ENCODE assay signal across 24 cellular contexts in the genomic region with DNA sequence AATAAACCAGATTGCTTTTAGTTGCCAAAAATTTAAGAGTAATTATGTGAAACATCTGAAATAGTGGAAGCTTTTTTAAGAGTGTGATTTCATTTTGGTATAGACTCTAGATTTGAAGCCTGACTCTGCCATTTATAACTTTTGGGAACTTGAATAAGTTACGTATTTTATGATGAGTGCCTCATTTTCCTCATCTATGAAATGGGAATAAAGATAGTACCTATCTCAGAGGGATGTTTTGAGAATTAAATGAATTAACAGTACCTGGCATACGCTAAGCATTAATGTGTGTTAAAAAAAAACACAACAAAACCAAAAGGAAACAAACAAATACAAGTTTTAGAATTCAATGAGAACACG. TPM values are rescaled to one million over a fixed set of nuclear protein-coding genes. Genes with fewer than 3 reads are reported as not detected.
DNase-seq lines count a peak whose midpoint lies in the region; ATAC-seq, FAIRE-seq and TF ChIP-seq lines count a peak whose summit lies in the region.
"Had no signal": no experiment of that assay in that cellular context is flagged by ENCODE, and none has a peak within 500 bp of the region (broad histone marks: within the 10 kb centered on the region; RNA-seq: fewer than 3 reads in every experiment).

No MANE protein-coding gene starts in this region.

- no peak for TF ChIP-seq EP300 in K562 (IDR thresholded peaks at IDR 0.05; ENCODE audit: low read length)

- H3K9ac ChIP-seq in GM23248 (no peak overlapping the region), K562 (ENCODE audit: insufficient read depth in 1 of 2, low read depth in 2 of 2, low read length in 2 of 2) (peak overlapping the region in 1 of 2 experiments; percentile 49; a peak in 2 of 4 replicates), subcutaneous abdominal adipose tissue (ENCODE audit: low read length in 5 of 5) (peak overlapping the region in 2 of 5 donors; percentile 1 to 58)
- H3K9ac ChIP-seq: BLaER1 treated with 17β-estradiol and CSF1 and Interleukin-3, amounts not matched to agents 10 nM and 100 nM had no signal

- H4K20me1 ChIP-seq in GM23248 (ENCODE audit: insufficient read depth) (no peaks in the 10 kb centered on the region), K562 (replicated peaks; ENCODE audit: control insufficient read depth, insufficient read depth, low read length) (no peaks in the 10 kb centered on the region)
- H4K20me1 ChIP-seq: BLaER1 treated with 17β-estradiol and CSF1 and Interleukin-3, amounts not matched to agents 10 nM and 100 nM had no signal

- H3K79me2 ChIP-seq in GM23248 (ENCODE audit: insufficient read depth), result no peaks in the 10 kb centered on the region
- peaks cover 88% of the 10 kb centered on the region for H3K79me2 ChIP-seq in K562 (ENCODE audit: control insufficient read depth, insufficient read depth, low read length)

- H3K4me2 ChIP-seq in GM23248 (ENCODE audit: unreplicated experiment) (no peak overlapping the region), K562 (ENCODE audit: insufficient read depth, low read length) (no peak overlapping the region)
- H3K4me2 ChIP-seq: A549; BLaER1 treated with 17β-estradiol and CSF1 and Interleukin-3, amounts not matched to agents 10 nM and 100 nM had no signal

- WGBS in GM23248 (ENCODE audit: low coverage in 1 of 2, low lambda C conversion rate in 2 of 2, missing lambda C conversion rate in 2 of 2), 2 experiments, result 82 to 84% methylated on average over 3 of the region's 3 CpGs
- 54% methylated on average over 3 of the region's 3 CpGs for WGBS in K562 (ENCODE audit: insufficient coverage, low coverage, missing lambda C conversion rate)
- WGBS in body of pancreas, 2 donors, result 78 to 84% methylated on average over 3 of the region's 3 CpGs

- FAIRE-seq in K562 (lab: Jason Lieb, UNC), result no peak
- FAIRE-seq in islet of Langerhans (lab: Jason Lieb, UNC), result peak; percentile 93
- FAIRE-seq: A549, D721Med, GM19239, H54 had no signal

- POLR2A ChIA-PET in K562 (lab: Yijun Ruan, JAX), result interaction anchor here (1.1 to 3.6 kb wide), 8 partner anchors 8 to 104 kb away, joined by 3 to 16 read pairs (median 4); no protein-coding TSS in a partner anchor

- ATAC-seq in K562 (no peak), body of pancreas (no peak), GM21360 (IDR thresholded peaks at IDR 0.05; ENCODE audit: unreplicated experiment) (no peak)
- ATAC-seq: A549, HCT116 had no signal

- H3K27ac ChIP-seq in GM23248 (no peak overlapping the region), K562 (ENCODE audit: extremely low read depth, low read depth, low read length) (peak overlapping the region; percentile 63; the same call in 2 of the 3 replicates), subcutaneous abdominal adipose tissue (ENCODE audit: low read depth, low read length) (peak overlapping the region; percentile 75), body of pancreas (no peak overlapping the region)
- H3K27ac ChIP-seq: A549; BLaER1 treated with 17β-estradiol and CSF1 and Interleukin-3, amounts not matched to agents 10 nM and 100 nM had no signal

- no peaks in the 10 kb centered on the region for H3K36me3 ChIP-seq in GM23248 (ENCODE audit: low read depth)
- H3K36me3 ChIP-seq in K562 (ENCODE audit: control insufficient read depth, insufficient read depth, low read length), result peaks cover 15% of the 10 kb centered on the region
- no peaks in the 10 kb centered on the region for H3K36me3 ChIP-seq in subcutaneous abdominal adipose tissue (ENCODE audit: control insufficient read depth in 5 of 5, insufficient read depth in 5 of 5, low read length in 5 of 5)
- H3K36me3 ChIP-seq in body of pancreas (replicated peaks in 1 of 2; ENCODE audit: insufficient read depth in 1 of 2, low read depth in 2 of 2), result no peaks in the 10 kb centered on the region
- H3K36me3 ChIP-seq: BE2C; BLaER1 treated with 17β-estradiol and CSF1 and Interleukin-3, amounts not matched to agents 10 nM and 100 nM had no signal

- H3F3A ChIP-seq in GM23248 (ENCODE audit: insufficient read depth), result no peaks in the 10 kb centered on the region

- H3K9me3 ChIP-seq in GM23248 (ENCODE audit: low read depth), result no peaks in the 10 kb centered on the region
- H3K9me3 ChIP-seq in K562 (replicated peaks; ENCODE audit: control insufficient read depth, insufficient read depth, low read depth, low read length), result no peaks in the 10 kb centered on the region
- no peaks in the 10 kb centered on the region for H3K9me3 ChIP-seq in subcutaneous abdominal adipose tissue (ENCODE audit: control insufficient read depth in 5 of 5, low read length in 5 of 5)
- H3K9me3 ChIP-seq in body of pancreas, result no peaks in the 10 kb centered on the region
- H3K9me3 ChIP-seq: A549; BE2C; BLaER1 treated with 17β-estradiol and CSF1 and Interleukin-3, amounts not matched to agents 10 nM and 100 nM had no signal

- TF ChIP-seq RAD21 in K562 (CRISPR knock-in tag; conservative IDR thresholded peaks at IDR 0.05 in 1 of 2, IDR thresholded peaks at IDR 0.05 in 1 of 2), result no peak

- in situ Hi-C loops in GM23248 (cut with MboI) (no loop called here), K562 (cut with MboI) (no loop called here)

- DNase-seq in GM23248 (no peak), K562 (ENCODE audit: extremely low read depth in 1 of 4, low spot score in 3 of 4) (no peak), body of pancreas (no peak), nucleus accumbens (lab: John Stamatoyannopoulos, UW) (no peak), NCI-H524 treated with DMSO at 0.1 percent for 48 hours (lab: John Stamatoyannopoulos, UW) (no peak)
- DNase-seq: 8988T; ACHN; AML-193; BE2C; CD4-positive, alpha-beta T cell; CD8-positive, alpha-beta memory T cell; DMS 273 treated with DMSO at 0.1 percent for 48 hours; DMS79; GF-D8; GOT3 had no signal

- intact Hi-C loops in K562 (cut with micrococcal nuclease), result no loop called here
- intact Hi-C loops in body of pancreas (cut with DNase I), result no loop called here

- H3K4me1 ChIP-seq in GM23248 (ENCODE audit: insufficient read depth) (no peaks in the 10 kb centered on the region), K562 (replicated peaks in 1 of 2; ENCODE audit: control insufficient read depth in 2 of 2, insufficient read depth in 2 of 2, low read length in 2 of 2) (peaks cover 4 to 20% of the 10 kb centered on the region in 2 experiments; a peak in 4 of 5 replicates), subcutaneous abdominal adipose tissue (ENCODE audit: control insufficient read depth in 5 of 5, insufficient read depth in 5 of 5, low read length in 5 of 5) (peaks cover 0 to 9% (median 4%) of the 10 kb centered on the region in 5 donors), body of pancreas (no peaks in the 10 kb centered on the region)
- H3K4me1 ChIP-seq: A549; BE2C; BLaER1 treated with 17β-estradiol and CSF1 and Interleukin-3, amounts not matched to agents 10 nM and 100 nM had no signal

- no peaks in the 10 kb centered on the region for H3K9me1 ChIP-seq in K562 (ENCODE audit: control insufficient read depth, insufficient read depth, low read length)

- BruUV-seq in K562 (replicated peaks; lab: Mats Ljungman, UMichigan), result no TSS peak

- TF ChIP-seq POLR2A in K562 (conservative IDR thresholded peaks at IDR 0.05) (no peak), body of pancreas (IDR thresholded peaks at IDR 0.05) (no peak)

- H3K27me3 ChIP-seq in GM23248 (replicated peaks; ENCODE audit: insufficient read depth) (no peaks in the 10 kb centered on the region), K562 (ENCODE audit: control insufficient read depth in 2 of 2, insufficient read depth in 2 of 2, low read length in 2 of 2) (no peaks in the 10 kb centered on the region), subcutaneous abdominal adipose tissue (ENCODE audit: control insufficient read depth in 5 of 5, insufficient read depth in 4 of 5, low read length in 5 of 5) (no peaks in the 10 kb centered on the region), body of pancreas (no peaks in the 10 kb centered on the region)
- H3K27me3 ChIP-seq: BE2C; BLaER1 treated with 17β-estradiol and CSF1 and Interleukin-3, amounts not matched to agents 10 nM and 100 nM had no signal

- TF ChIP-seq CTCF in K562 (IDR thresholded peaks at IDR 0.05 in 2 of 3, conservative IDR thresholded peaks at IDR 0.05 in 1 of 3; ENCODE audit: insufficient read depth in 2 of 3, low read depth in 1 of 3, low read length in 3 of 3), result no peak
- TF ChIP-seq CTCF in body of pancreas (IDR thresholded peaks at IDR 0.05), result no peak

- H3K9me2 ChIP-seq in GM23248 (ENCODE audit: insufficient read depth), result no peaks in the 10 kb centered on the region

- CTCF ChIA-PET in K562 (lab: Yijun Ruan, JAX; ENCODE audit: low intra/inter-chr PET ratio), result interaction anchor here (1.0 kb wide), 1 partner anchor 110 kb away, joined by 5 read pairs; no protein-coding TSS in a partner anchor

- H3K4me3 ChIP-seq in GM23248 (no peak overlapping the region), K562 (peak overlapping the region; percentile 2; the same call in 1 of the 2 replicates), subcutaneous abdominal adipose tissue (ENCODE audit: low read depth in 1 of 5, low read length in 5 of 5) (no peak overlapping the region), body of pancreas (no peak overlapping the region)
- H3K4me3 ChIP-seq: A549; BLaER1 treated with 17β-estradiol and CSF1 and Interleukin-3, amounts not matched to agents 10 nM and 100 nM had no signal

- H2AFZ ChIP-seq in GM23248 (0 out of 2 replicates have a peak overlapping the region, but pooled peaks have one; percentile 3), K562 (ENCODE audit: low read depth, low read length) (no peak overlapping the region)

RNA-seq across cellular contexts. Expression of gene PRKAR2B, which starts 12.9 kb away (rescaled TPM):
- 1.0 and 3.2 TPM in 2 replicates for total RNA-seq in GM23248 (2014; rRNA removed; shearing (Covaris generic))
- polyA plus RNA-seq in GM23248 (2016; fragmentation: Nextera tagmentation; extraction: Ambion mirVana) (0.81 and 0.89 TPM in 2 replicates), K562 (2011; rRNA removed) (122 and 173 TPM in 2 replicates), K562 (2014; fragmentation: Illumina TruSeq; extraction: Trizol) (117 and 140 TPM in 2 replicates), K562 (2014; fragmentation: Nextera tagmentation; extraction: Ambion mirVana) (10 to 100 TPM; 59.0 to 65.4 TPM), K562 (2014; rRNA removed) (77.1 and 86.2 TPM in 2 replicates)
- 16.3 and 57.4 TPM in 2 replicates for total RNA-seq in K562 (2011; cell fraction: chromatin; rRNA removed; ENCODE audit: low replicate concordance)
- 14.3 and 18.3 TPM in 2 replicates for total RNA-seq in K562 (2011; cell fraction: nucleolus; rRNA removed)
- total RNA-seq in K562 (2011; cell fraction: nucleoplasm; rRNA removed), result 31.1 and 47.5 TPM in 2 replicates
- total RNA-seq in K562 (2014; rRNA removed) (107 and 108 TPM in 2 replicates), K562 (2014; rRNA removed; fragmentation: Illumina TruSeq; extraction: Trizol) (156 and 172 TPM in 2 replicates), K562 (2015; rRNA removed; fragmentation: Illumina TruSeq; extraction: Trizol) (131 and 138 TPM in 2 replicates), K562 (2021) (115 and 129 TPM in 2 replicates), body of pancreas (10 to 100 TPM; 10.6 to 44.2 TPM)
- polyA plus RNA-seq in K562 (2011; cell fraction: cytosol; rRNA removed), result 29.4 and 57.2 TPM in 2 replicates
- 17.3 and 27.3 TPM in 2 replicates for polyA plus RNA-seq in K562 (2011; cell fraction: nucleus; rRNA removed)
- 79.6 and 100 TPM in 2 replicates for polyA plus RNA-seq in K562 (2012)
- polyA minus RNA-seq in K562 (2011; rRNA and poly(A)+ RNA removed), result 205 and 212 TPM in 2 replicates
- 96.1 and 101 TPM in 2 replicates for polyA minus RNA-seq in K562 (2011; cell fraction: cytosol; rRNA and poly(A)+ RNA removed)
- polyA minus RNA-seq in K562 (2011; cell fraction: nucleus; rRNA and poly(A)+ RNA removed), result 19.3 and 36.1 TPM in 2 replicates

Comparison
In these comparisons a context has a peak if more than half of its experiments do, and no peak if none do; other contexts are left out.
1. H3K27ac ChIP-seq: peak in K562 (single experiment) and subcutaneous abdominal adipose tissue (single experiment); none in GM23248 (single experiment) and body of pancreas (0 of 4).